In the genomic region with DNA sequence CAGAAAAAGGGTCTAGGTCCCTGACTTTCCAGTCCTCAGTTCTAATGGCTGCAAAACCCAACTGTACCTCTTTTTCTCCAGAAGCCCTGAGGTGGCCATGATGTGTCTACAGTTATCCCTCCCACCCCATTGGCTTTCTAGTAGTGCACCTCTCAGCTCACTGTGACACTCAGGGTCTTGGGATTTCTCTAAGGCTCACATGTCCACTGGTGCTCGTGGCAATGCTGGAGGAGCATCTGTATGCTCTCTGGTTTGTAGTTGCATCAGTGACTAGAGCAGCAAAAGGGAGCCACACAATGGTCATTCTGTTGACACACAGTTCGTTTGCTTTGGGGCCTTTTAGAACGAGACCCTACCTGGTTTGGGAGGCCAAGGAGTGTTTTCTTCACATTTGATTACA, we compare ENCODE assay signal across 14 cellular contexts.
DNase-seq lines count a peak whose midpoint lies in the region; ATAC-seq and TF ChIP-seq lines count a peak whose summit lies in the region.
"Had no signal": no experiment of that assay in that cellular context is flagged by ENCODE, and none has a peak within 500 bp of the region (broad histone marks: within the 10 kb centered on the region; RNA-seq: fewer than 3 reads in every experiment).

No MANE protein-coding gene starts in this region.

- no peaks in the 10 kb centered on the region for H3K27me3 ChIP-seq in GM23338 (ENCODE audit: insufficient read depth)

- H3K9me3 Mint-ChIP-seq in GM23338: peaks cover 11% of the 10 kb centered on the region
- H3K9me3 Mint-ChIP-seq in stimulated activated effector memory CD8-positive, alpha-beta T cell treated with anti-CD3 and anti-CD28 coated beads, Interleukin-12 subunit alpha, Interleukin-12 subunit beta, amount 100 ng/mL, for 72 hours: no peaks in the 10 kb centered on the region
- H3K9me3 Mint-ChIP-seq: CD4-positive, alpha-beta T cell had no signal

- TF ChIP-seq CTCF in GM23338 (conservative IDR thresholded peaks at IDR 0.05; ENCODE audit: low read depth in 2 of 2) (0 out of 4 replicates have a peak, but pooled peaks of 1 of the 2 experiments have one; percentile 12), VCaP (conservative IDR thresholded peaks at IDR 0.05) (no peak), foreskin fibroblast (IDR thresholded peaks at IDR 0.05; ENCODE audit: low read depth, low read length) (no peak)

- peak overlapping the region; percentile 44; the same call in 1 of the 2 replicates for H2AFZ ChIP-seq in GM23338

- no peak overlapping the region for H3K4me3 ChIP-seq in GM23338
- H3K4me3 ChIP-seq in foreskin fibroblast (ENCODE audit: low read depth in 1 of 2, low read length in 2 of 2): no peak overlapping the region
- H3K4me3 ChIP-seq: HAP-1 had no signal

- H3K27ac ChIP-seq in GM23338 (ENCODE audit: low read depth) (no peak overlapping the region), VCaP (peak overlapping the region; percentile 59)

- no peak overlapping the region for H3K27ac Mint-ChIP-seq in GM23338
- H3K27ac Mint-ChIP-seq in stimulated activated effector memory CD8-positive, alpha-beta T cell treated with anti-CD3 and anti-CD28 coated beads, Interleukin-12 subunit alpha, Interleukin-12 subunit beta, amount 100 ng/mL, for 72 hours: no peak overlapping the region
- H3K27ac Mint-ChIP-seq: CD4-positive, alpha-beta T cell; IgD-negative memory B cell had no signal

- H3K9me2 ChIP-seq in GM23338 (ENCODE audit: insufficient read depth): peaks cover 6% of the 10 kb centered on the region; the same call in 1 of the 2 replicates

- no peaks in the 10 kb centered on the region for H3K79me2 ChIP-seq in GM23338 (replicated peaks; ENCODE audit: insufficient read depth)

- no peaks in the 10 kb centered on the region for H3K36me3 ChIP-seq in GM23338 (ENCODE audit: insufficient read depth)
- H3K36me3 ChIP-seq: BE2C, HAP-1 had no signal

- H3K27me3 Mint-ChIP-seq in GM23338 (ENCODE audit: insufficient read depth, low read depth, poor library complexity): peaks cover 9% of the 10 kb centered on the region

- peaks cover 4% of the 10 kb centered on the region; the same call in 1 of the 2 replicates for H3K4me1 ChIP-seq in GM23338 (ENCODE audit: insufficient read depth)
- H3K4me1 ChIP-seq: BE2C, Caco-2, HAP-1 had no signal

- H3F3A ChIP-seq in GM23338 (replicated peaks; ENCODE audit: low read depth): no peaks in the 10 kb centered on the region

- DNase-seq in GM23338 (ENCODE audit: low spot score) (no peak), islet precursor cell (peak; percentile 29), foreskin fibroblast (no peak)
- DNase-seq in stimulated activated effector memory CD8-positive, alpha-beta T cell treated with anti-CD3 and anti-CD28 coated beads, Interleukin-12 subunit alpha, Interleukin-12 subunit beta, amount 100 ng/mL, for 72 hours (ENCODE audit: low spot score in 2 of 2): no peak
- DNase-seq: ACHN; BE2C; Caco-2; CD4-positive, alpha-beta T cell; GOT3 had no signal

- peaks cover 9% of the 10 kb centered on the region; the same call in 2 of the 3 replicates for H3K4me1 Mint-ChIP-seq in GM23338
- peaks cover 6% of the 10 kb centered on the region for H3K4me1 Mint-ChIP-seq in stimulated activated effector memory CD8-positive, alpha-beta T cell treated with anti-CD3 and anti-CD28 coated beads, Interleukin-12 subunit alpha, Interleukin-12 subunit beta, amount 100 ng/mL, for 72 hours

- no peak overlapping the region for H3K4me3 Mint-ChIP-seq in GM23338
- no peak overlapping the region for H3K4me3 Mint-ChIP-seq in stimulated activated effector memory CD8-positive, alpha-beta T cell treated with anti-CD3 and anti-CD28 coated beads, Interleukin-12 subunit alpha, Interleukin-12 subunit beta, amount 100 ng/mL, for 72 hours
- H3K4me3 Mint-ChIP-seq: CD4-positive, alpha-beta T cell; IgD-negative memory B cell had no signal

- no peaks in the 10 kb centered on the region for H4K20me1 ChIP-seq in GM23338 (replicated peaks; ENCODE audit: insufficient read depth)

- no peak for ATAC-seq in GM23338
- no peak for ATAC-seq in HG02885 (IDR thresholded peaks at IDR 0.05; ENCODE audit: poor library complexity, unreplicated experiment)
- no peak for ATAC-seq in stimulated activated effector memory CD8-positive, alpha-beta T cell treated with anti-CD3 and anti-CD28 coated beads, Interleukin-12 subunit alpha, Interleukin-12 subunit beta, amount 100 ng/mL, for 72 hours
- ATAC-seq: HepG2 had no signal

- H3K4me2 ChIP-seq in GM23338: no peak overlapping the region

- H3K36me3 Mint-ChIP-seq in GM23338 (ENCODE audit: low read depth): peaks cover under 1% of the 10 kb centered on the region; the same call in 2 of the 3 replicates
- no peaks in the 10 kb centered on the region for H3K36me3 Mint-ChIP-seq in stimulated activated effector memory CD8-positive, alpha-beta T cell treated with anti-CD3 and anti-CD28 coated beads, Interleukin-12 subunit alpha, Interleukin-12 subunit beta, amount 100 ng/mL, for 72 hours
- H3K36me3 Mint-ChIP-seq: IgD-negative memory B cell had no signal

TF ChIP-seq in GM23338, 12 proteins besides CTCF, POLR2A, EP300 and RAD21:
- TF ChIP-seq EZH2phosphoT487 (IDR thresholded peaks at IDR 0.05; ENCODE audit: unreplicated experiment): no peak
- no peak for TF ChIP-seq ZNF114 (CRISPR knock-in tag; IDR thresholded peaks at IDR 0.05)
- TF ChIP-seq EZH2 (IDR thresholded peaks at IDR 0.05; ENCODE audit: low read depth, unreplicated experiment): no peak
- TF ChIP-seq JUNB (IDR thresholded peaks at IDR 0.05; ENCODE audit: unreplicated experiment): no peak
